19 cellular contexts compared by ENCODE assay signal in the genomic region with DNA sequence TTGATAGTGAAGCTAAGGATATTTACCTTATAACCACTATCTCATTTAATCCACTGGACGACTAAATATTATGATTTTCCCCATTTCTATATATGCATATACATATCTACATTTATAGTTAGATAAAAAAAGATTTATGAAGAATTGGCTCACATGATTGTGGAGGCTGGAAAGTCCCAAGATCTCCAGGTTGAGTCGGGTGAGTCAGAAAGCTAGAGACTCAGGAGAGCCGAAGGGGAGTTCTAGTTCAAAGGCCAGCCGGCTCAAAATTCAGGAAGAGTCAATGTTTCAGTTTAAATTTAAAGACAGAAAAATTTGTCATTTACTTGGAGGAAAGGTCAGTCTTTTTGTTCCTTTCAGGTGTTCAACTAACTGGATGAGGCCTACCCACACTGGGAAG.
DNase-seq lines count a peak whose midpoint lies in the region; ATAC-seq and TF ChIP-seq lines count a peak whose summit lies in the region.
"Had no signal": no experiment of that assay in that cellular context is flagged by ENCODE, and none has a peak within 500 bp of the region (broad histone marks: within the 10 kb centered on the region; RNA-seq: fewer than 3 reads in every experiment).

No MANE protein-coding gene starts in this region.

- intact Hi-C loops in activated CD4-positive, alpha-beta memory T cell treated with anti-CD3 and anti-CD28 coated beads for 36 hours (cut with micrococcal nuclease) = loop anchor here (5.0 kb wide), 1 partner anchor 1187 kb away; no protein-coding TSS in a partner anchor
- intact Hi-C loops in body of pancreas (cut with DNase I) = no loop called here

- no peaks in the 10 kb centered on the region for H3K27me3 ChIP-seq in foreskin keratinocyte
- no peaks in the 10 kb centered on the region for H3K27me3 ChIP-seq in body of pancreas

- TF ChIP-seq POLR2A in body of pancreas (IDR thresholded peaks at IDR 0.05) = no peak

- POLR2A ChIA-PET in activated CD4-positive, alpha-beta memory T cell treated with anti-CD3 and anti-CD28 coated beads for 36 hours (lab: Charles Lee) = interaction anchor here (0.7 kb wide), 1 partner anchor 12 kb away, joined by 3 read pairs; no protein-coding TSS in a partner anchor
- POLR2A ChIA-PET in activated CD4-positive, alpha-beta memory T cell treated with anti-CD3 and anti-CD28 coated beads, Interleukin-2, amount 10 ng/mL, durations not matched to agents 7 days and 5 days (lab: Charles Lee) = no interaction called here

- H3K9me3 ChIP-seq in body of pancreas = no peaks in the 10 kb centered on the region

- H3K36me3 ChIP-seq in body of pancreas (replicated peaks in 1 of 2; ENCODE audit: insufficient read depth in 1 of 2, low read depth in 2 of 2) = no peaks in the 10 kb centered on the region

- H3K27ac ChIP-seq in foreskin keratinocyte (peak overlapping the region; percentile 9), body of pancreas (no peak overlapping the region)
- H3K27ac ChIP-seq: 22Rv1 had no signal

- CTCF ChIA-PET in activated CD4-positive, alpha-beta memory T cell treated with anti-CD3 and anti-CD28 coated beads for 36 hours (lab: Charles Lee) = interaction anchor here (1.5 kb wide), 1 partner anchor 553 kb away, joined by 4 read pairs; no protein-coding TSS in a partner anchor
- CTCF ChIA-PET in activated CD4-positive, alpha-beta memory T cell treated with anti-CD3 and anti-CD28 coated beads, Interleukin-2, amount 10 ng/mL, durations not matched to agents 7 days and 5 days (lab: Charles Lee) = no interaction called here

- peaks cover 8% of the 10 kb centered on the region for H3K4me1 ChIP-seq in foreskin keratinocyte
- no peaks in the 10 kb centered on the region for H3K4me1 ChIP-seq in body of pancreas

- no peaks in the 10 kb centered on the region for H3K9me3 Mint-ChIP-seq in activated CD4-positive, alpha-beta memory T cell treated with anti-CD3 and anti-CD28 coated beads for 36 hours
- peaks cover 4% of the 10 kb centered on the region for H3K9me3 Mint-ChIP-seq in activated CD4-positive, alpha-beta memory T cell treated with anti-CD3 and anti-CD28 coated beads, Interleukin-2, amount 10 ng/mL, durations not matched to agents 7 days and 5 days

- peak overlapping the region; percentile 34 for H3K27ac Mint-ChIP-seq in activated CD4-positive, alpha-beta memory T cell treated with anti-CD3 and anti-CD28 coated beads for 36 hours
- no peak overlapping the region for H3K27ac Mint-ChIP-seq in activated CD4-positive, alpha-beta memory T cell treated with anti-CD3 and anti-CD28 coated beads, Interleukin-2, amount 10 ng/mL, durations not matched to agents 7 days and 5 days

- no peak overlapping the region for H3K4me3 Mint-ChIP-seq in activated CD4-positive, alpha-beta memory T cell treated with anti-CD3 and anti-CD28 coated beads for 36 hours
- no peak overlapping the region for H3K4me3 Mint-ChIP-seq in activated CD4-positive, alpha-beta memory T cell treated with anti-CD3 and anti-CD28 coated beads, Interleukin-2, amount 10 ng/mL, durations not matched to agents 7 days and 5 days

- 82 to 84% methylated on average over 4 of the region's 4 CpGs for WGBS in body of pancreas, 2 donors

- H3K36me3 Mint-ChIP-seq in activated CD4-positive, alpha-beta memory T cell treated with anti-CD3 and anti-CD28 coated beads for 36 hours = no peaks in the 10 kb centered on the region
- H3K36me3 Mint-ChIP-seq in activated CD4-positive, alpha-beta memory T cell treated with anti-CD3 and anti-CD28 coated beads, Interleukin-2, amount 10 ng/mL, durations not matched to agents 7 days and 5 days (ENCODE audit: low read depth) = no peaks in the 10 kb centered on the region

- ATAC-seq in GM18502 (IDR thresholded peaks at IDR 0.05; ENCODE audit: poor library complexity, unreplicated experiment) = peak; percentile 59
- peak; percentile 67 for ATAC-seq in foreskin keratinocyte
- ATAC-seq in HG03460 (IDR thresholded peaks at IDR 0.05; ENCODE audit: unreplicated experiment) = no peak
- no peak for ATAC-seq in body of pancreas
- ATAC-seq: PC-3 had no signal

- H3K4me3 ChIP-seq in body of pancreas = no peak overlapping the region

- peaks cover 1% of the 10 kb centered on the region for H3K27me3 Mint-ChIP-seq in activated CD4-positive, alpha-beta memory T cell treated with anti-CD3 and anti-CD28 coated beads for 36 hours
- H3K27me3 Mint-ChIP-seq in activated CD4-positive, alpha-beta memory T cell treated with anti-CD3 and anti-CD28 coated beads, Interleukin-2, amount 10 ng/mL, durations not matched to agents 7 days and 5 days = no peaks in the 10 kb centered on the region

- peaks cover 15% of the 10 kb centered on the region for H3K4me1 Mint-ChIP-seq in activated CD4-positive, alpha-beta memory T cell treated with anti-CD3 and anti-CD28 coated beads for 36 hours (ENCODE audit: low read depth)
- H3K4me1 Mint-ChIP-seq in activated CD4-positive, alpha-beta memory T cell treated with anti-CD3 and anti-CD28 coated beads, Interleukin-2, amount 10 ng/mL, durations not matched to agents 7 days and 5 days = no peaks in the 10 kb centered on the region

- peak; percentile 15 for DNase-seq in activated CD4-positive, alpha-beta memory T cell treated with anti-CD3 and anti-CD28 coated beads for 36 hours
- DNase-seq in activated CD4-positive, alpha-beta memory T cell treated with anti-CD3 and anti-CD28 coated beads, Interleukin-2, amount 10 ng/mL, durations not matched to agents 7 days and 5 days = no peak
- peak; percentile 22 for DNase-seq in T1000 (lab: John Stamatoyannopoulos, UW)
- DNase-seq in foreskin keratinocyte = no peak
- no peak for DNase-seq in GF-D8 (lab: John Stamatoyannopoulos, UW)
- DNase-seq in body of pancreas = no peak
- DNase-seq: Calu3; DMS79 treated with DMSO at 0.1 percent for 48 hours; IMR-90; KG1; NCI-H1092 treated with DMSO at 0.1 percent for 48 hours; NCI-H1436 treated with DMSO at 0.1 percent for 48 hours; NCI-H187 treated with DMSO at 0.1 percent for 48 hours; NCI-H526; NK-92 treated with Interleukin-12 subunit alpha and Interleukin-12 subunit beta, amount 100 ng/mL, for 24 hours; PC-3 had no signal

- no peak for TF ChIP-seq CTCF in foreskin keratinocyte (conservative IDR thresholded peaks at IDR 0.05)
- no peak for TF ChIP-seq CTCF in body of pancreas (IDR thresholded peaks at IDR 0.05)

Comparison
In these comparisons a context has a peak if more than half of its experiments do, and no peak if none do; other contexts are left out.
1. DNase-seq: peak in activated CD4-positive, alpha-beta memory T cell treated with anti-CD3 and anti-CD28 coated beads for 36 hours (single experiment) and T1000 (single experiment); none in activated CD4-positive, alpha-beta memory T cell treated with anti-CD3 and anti-CD28 coated beads, Interleukin-2, amount 10 ng/mL, durations not matched to agents 7 days and 5 days (single experiment), foreskin keratinocyte (0 of 2), GF-D8 (single experiment) and body of pancreas (0 of 4).
2. ATAC-seq: peak in GM18502 (single experiment) and foreskin keratinocyte (single experiment); none in HG03460 (single experiment) and body of pancreas (single experiment).